ENCODE assay signal across 9 cellular contexts in the genomic region with DNA sequence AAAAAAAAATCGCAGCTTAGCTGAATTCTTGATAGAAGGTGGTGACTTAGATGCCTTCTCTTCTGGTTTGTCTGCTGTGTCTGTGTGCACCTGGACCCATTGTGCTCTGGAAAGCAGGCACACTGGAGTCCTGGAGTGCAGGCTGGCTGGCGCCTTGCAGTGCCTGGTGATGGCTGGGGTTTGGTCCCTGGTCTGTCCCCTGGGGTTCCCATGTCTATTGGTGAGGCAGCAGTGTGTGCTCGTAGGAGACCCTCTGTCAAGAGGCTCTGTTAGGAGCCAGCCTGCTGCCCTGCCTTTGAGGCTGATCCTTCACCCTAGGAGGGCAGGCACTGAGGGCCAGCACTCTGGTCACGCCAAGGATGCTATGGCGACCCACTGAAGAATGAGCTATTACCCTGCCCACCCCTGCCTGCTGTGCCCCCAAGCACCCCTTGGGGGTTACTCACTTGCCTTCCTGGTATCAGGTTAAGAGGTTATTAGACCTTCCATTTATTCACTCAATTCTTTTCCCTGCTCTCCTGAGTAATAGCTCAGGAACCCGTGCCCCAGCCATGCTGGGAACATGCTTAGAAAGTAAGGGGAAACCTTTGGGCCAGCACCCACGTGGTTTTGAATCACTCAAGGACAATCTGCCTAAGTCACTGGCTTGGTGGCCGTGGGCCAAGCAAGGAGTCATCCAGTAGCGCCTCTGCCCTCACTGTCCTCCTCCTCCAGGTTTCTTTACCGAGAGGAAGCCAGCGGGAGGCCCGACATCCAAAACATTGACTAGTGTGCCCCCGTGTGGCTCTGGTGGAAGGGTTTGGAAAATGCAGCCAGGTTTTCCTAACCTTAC.
DNase-seq lines count a peak whose midpoint lies in the region; ATAC-seq and TF ChIP-seq lines count a peak whose summit lies in the region.
"Had no signal": no experiment of that assay in that cellular context is flagged by ENCODE, and none has a peak within 500 bp of the region (broad histone marks: within the 10 kb centered on the region; RNA-seq: fewer than 3 reads in every experiment).

No MANE protein-coding gene starts in this region.

- H3K27me3 Mint-ChIP-seq in CD8-positive, alpha-beta T cell (ENCODE audit: low read depth) = no peaks in the 10 kb centered on the region
- peaks cover 6% of the 10 kb centered on the region for H3K27me3 Mint-ChIP-seq in GM23338 (ENCODE audit: insufficient read depth, low read depth, poor library complexity)
- H3K27me3 Mint-ChIP-seq: IgD-negative memory B cell had no signal

- no peak overlapping the region for H3K27ac ChIP-seq in CD8-positive, alpha-beta T cell (ENCODE audit: low read depth, low read length)
- H3K27ac ChIP-seq in GM23338 (ENCODE audit: low read depth) (no peak overlapping the region), body of pancreas (peak overlapping the region in 3 of 4 donors; percentile 4 to 53 (median 7)), iPS DF 6.9 (ENCODE audit: low read length) (no peak overlapping the region)

- no peak overlapping the region for H3K27ac Mint-ChIP-seq in CD8-positive, alpha-beta T cell
- H3K27ac Mint-ChIP-seq in GM23338 = no peak overlapping the region

- no peaks in the 10 kb centered on the region for H3K36me3 Mint-ChIP-seq in CD8-positive, alpha-beta T cell
- no peaks in the 10 kb centered on the region for H3K36me3 Mint-ChIP-seq in GM23338 (ENCODE audit: low read depth)

- no peak for ATAC-seq in CD8-positive, alpha-beta T cell
- peak; percentile 91 for ATAC-seq in GM23338
- peak; percentile 81 for ATAC-seq in body of pancreas
- ATAC-seq in HG03460 (IDR thresholded peaks at IDR 0.05; ENCODE audit: unreplicated experiment) = no peak

- no peaks in the 10 kb centered on the region for H3K9me2 ChIP-seq in GM23338 (ENCODE audit: insufficient read depth)

- H3F3A ChIP-seq in GM23338 (replicated peaks; ENCODE audit: low read depth) = no peaks in the 10 kb centered on the region

- H3K27me3 ChIP-seq in CD8-positive, alpha-beta T cell (ENCODE audit: insufficient read depth, low read length) = no peaks in the 10 kb centered on the region
- H3K27me3 ChIP-seq in GM23338 (ENCODE audit: insufficient read depth) (no peaks in the 10 kb centered on the region), body of pancreas (no peaks in the 10 kb centered on the region), iPS DF 6.9 (ENCODE audit: control insufficient read depth, insufficient read depth, low read length) (no peaks in the 10 kb centered on the region)

- no peaks in the 10 kb centered on the region for H4K20me1 ChIP-seq in GM23338 (replicated peaks; ENCODE audit: insufficient read depth)

- no peak overlapping the region for H3K4me3 ChIP-seq in CD8-positive, alpha-beta T cell (ENCODE audit: low read depth, low read length)
- no peak overlapping the region for H3K4me3 ChIP-seq in GM23338
- no peak overlapping the region for H3K4me3 ChIP-seq in body of pancreas
- H3K4me3 ChIP-seq in iPS DF 6.9 (ENCODE audit: low read length) = no peak overlapping the region
- no peak overlapping the region for H3K4me3 ChIP-seq in skeletal muscle cell (ENCODE audit: low read depth, low read length)

- H3K9me3 Mint-ChIP-seq in CD8-positive, alpha-beta T cell = no peaks in the 10 kb centered on the region
- H3K9me3 Mint-ChIP-seq in GM23338 = no peaks in the 10 kb centered on the region
- H3K9me3 Mint-ChIP-seq: IgD-negative memory B cell had no signal

- intact Hi-C loops in CD8-positive, alpha-beta T cell (cut with DNase I, micrococcal nuclease) = loop anchor here (1.0 to 2.0 kb wide), 3 partner anchors 158 to 293 kb away; no protein-coding TSS in a partner anchor
- intact Hi-C loops in body of pancreas (cut with DNase I) = loop anchor here (5.0 to 10.0 kb wide), 2 partner anchors 161 to 294 kb away; no protein-coding TSS in a partner anchor

- peaks cover 3% of the 10 kb centered on the region for H3K4me1 Mint-ChIP-seq in CD8-positive, alpha-beta T cell (ENCODE audit: low read depth)
- peaks cover 17% of the 10 kb centered on the region for H3K4me1 Mint-ChIP-seq in GM23338

- DNase-seq in CD8-positive, alpha-beta T cell = peak in 5 of 7 experiments; percentile 7 to 58 (median 35)
- peak; percentile 97 for DNase-seq in GM23338 (ENCODE audit: low spot score)
- DNase-seq in NCI-H1436 treated with DMSO at 0.1 percent for 48 hours (lab: John Stamatoyannopoulos, UW) = peak; percentile 39
- DNase-seq in SW 1271 (lab: John Stamatoyannopoulos, UW) = peak; percentile 95 to 97
- peak; percentile 90 to 96 (median 95) for DNase-seq in body of pancreas
- DNase-seq in iPS DF 6.9 (ENCODE audit: low read depth, low spot score) = peak; percentile 60
- DNase-seq in skeletal muscle cell (ENCODE audit: low read depth) = peak; percentile 97

- no peak for TF ChIP-seq POLR2A in body of pancreas (IDR thresholded peaks at IDR 0.05)

- POLR2A ChIA-PET in CD8-positive, alpha-beta T cell (lab: Charles Lee) = no interaction called here

- CTCF ChIA-PET in CD8-positive, alpha-beta T cell (lab: Charles Lee) = interaction anchor here (0.8 to 1.0 kb wide), 2 partner anchors 294 to 954 kb away, joined by 3 to 6 read pairs; no protein-coding TSS in a partner anchor

- no peak overlapping the region for H3K4me2 ChIP-seq in GM23338

- TF ChIP-seq CTCF in CD8-positive, alpha-beta T cell (IDR thresholded peaks at IDR 0.05) = peak; percentile 25
- TF ChIP-seq CTCF in GM23338 (conservative IDR thresholded peaks at IDR 0.05; ENCODE audit: low read depth in 2 of 2) (peak; percentile 74 to 94), body of pancreas (IDR thresholded peaks at IDR 0.05) (peak; percentile 58 to 93 (median 89))

- H2AFZ ChIP-seq in GM23338 = peak overlapping the region; percentile 73; the same call in 1 of the 2 replicates

- H3K79me2 ChIP-seq in GM23338 (replicated peaks; ENCODE audit: insufficient read depth) = no peaks in the 10 kb centered on the region

- H3K4me3 Mint-ChIP-seq in CD8-positive, alpha-beta T cell = no peak overlapping the region
- no peak overlapping the region for H3K4me3 Mint-ChIP-seq in GM23338

- H3K9me3 ChIP-seq in CD8-positive, alpha-beta T cell (ENCODE audit: low read length) = no peaks in the 10 kb centered on the region
- H3K9me3 ChIP-seq in body of pancreas (no peaks in the 10 kb centered on the region), iPS DF 6.9 (ENCODE audit: control insufficient read depth, insufficient read depth, low read length) (no peaks in the 10 kb centered on the region)

- no peaks in the 10 kb centered on the region for H3K36me3 ChIP-seq in CD8-positive, alpha-beta T cell (ENCODE audit: insufficient read depth, low read length)
- H3K36me3 ChIP-seq in GM23338 (ENCODE audit: insufficient read depth) (no peaks in the 10 kb centered on the region), body of pancreas (replicated peaks in 1 of 2; ENCODE audit: insufficient read depth in 1 of 2, low read depth in 2 of 2) (no peaks in the 10 kb centered on the region), iPS DF 6.9 (ENCODE audit: control insufficient read depth, insufficient read depth, low read length) (no peaks in the 10 kb centered on the region)

- peaks cover 4% of the 10 kb centered on the region for H3K4me1 ChIP-seq in CD8-positive, alpha-beta T cell (ENCODE audit: insufficient read depth, low read length)
- H3K4me1 ChIP-seq in GM23338 (ENCODE audit: insufficient read depth) (no peaks in the 10 kb centered on the region), body of pancreas (peaks cover 31% of the 10 kb centered on the region), iPS DF 6.9 (ENCODE audit: control insufficient read depth, insufficient read depth, low read length) (no peaks in the 10 kb centered on the region)

- WGBS in body of pancreas, 2 donors = 35 to 37% methylated on average over 13 of the region's 13 CpGs
- no CpG with 5 or more reads among the region's 13 CpGs for WGBS in iPS DF 6.9 (ENCODE audit: insufficient coverage, insufficient read length)

TF ChIP-seq in GM23338, 12 proteins besides CTCF, POLR2A, EP300 and RAD21 (continues in another document):
- TF ChIP-seq STAT1 (IDR thresholded peaks at IDR 0.05; ENCODE audit: unreplicated experiment) (no peak), POLR2AphosphoS5 (IDR thresholded peaks at IDR 0.05; ENCODE audit: low read depth) (no peak)

Comparison
In these comparisons a context has a peak if more than half of its experiments do, and no peak if none do; other contexts are left out.
1. ATAC-seq: peak in GM23338 (single experiment) and body of pancreas (single experiment); none in CD8-positive, alpha-beta T cell (single experiment) and HG03460 (single experiment).
2. DNase-seq: peak in every context shown above with its lines; median percentile 97 in GM23338; 97 in skeletal muscle cell; 96 in SW 1271; 95 in body of pancreas; 60 in iPS DF 6.9; 39 in NCI-H1436 treated with DMSO at 0.1 percent for 48 hours; 35 in CD8-positive, alpha-beta T cell.
3. H3K27ac ChIP-seq: peak in body of pancreas (3 of 4); none in CD8-positive, alpha-beta T cell (single experiment), GM23338 (single experiment) and iPS DF 6.9 (single experiment).
4. CTCF ChIP-seq: peak in every context shown above with its lines; median percentile 89 in body of pancreas; 84 in GM23338; 25 in CD8-positive, alpha-beta T cell.